Comparison of ENCODE assay signal across 1 cellular context in genomic region chr5:123035320-123035949, GRCh38.
TF ChIP-seq lines count a peak whose summit lies in the region.

No MANE protein-coding gene starts in this region.

TF ChIP-seq in IMR-90, 13 proteins besides CTCF, POLR2A, EP300 and RAD21 (continued from another document):
- no peak for TF ChIP-seq USF2 (IDR thresholded peaks at IDR 0.05; ENCODE audit: low read depth, low read length)
- no peak for TF ChIP-seq CEBPB (IDR thresholded peaks at IDR 0.05; ENCODE audit: low read depth, low read length)
- no peak for TF ChIP-seq RFX5 (IDR thresholded peaks at IDR 0.05; ENCODE audit: low read depth, low read length)
- no peak for TF ChIP-seq CHD1 (IDR thresholded peaks at IDR 0.05; ENCODE audit: low read depth, low read length)
- no peak for TF ChIP-seq MXI1 (IDR thresholded peaks at IDR 0.05; ENCODE audit: borderline replicate concordance, low read depth, low read length)
- TF ChIP-seq FOS (IDR thresholded peaks at IDR 0.05; ENCODE audit: low read depth, low read length) = no peak
- TF ChIP-seq RCOR1 (IDR thresholded peaks at IDR 0.05; ENCODE audit: insufficient replicate concordance, low read length) = no peak
TF ChIP-seq in IMR-90: peak in this region for 0.
